15 cellular contexts compared by ENCODE assay signal in genomic region chr17:41160190-41160589, GRCh38. TPM values are rescaled to one million over a fixed set of nuclear protein-coding genes. Genes with fewer than 3 reads are reported as not detected.
"Had no signal": no experiment of that assay in that cellular context is flagged by ENCODE, and none has a peak within 500 bp of the region (broad histone marks: within the 10 kb centered on the region; RNA-seq: fewer than 3 reads in every experiment).

No MANE protein-coding gene starts in this region.

RNA-seq across cellular contexts. Expression of gene KRTAP4-4, which starts 0.4 kb away (rescaled TPM):
- total RNA-seq: stomach, subcutaneous adipose tissue, temporal lobe, testis, thoracic aorta, thyroid gland, tibial nerve, transverse colon, upper lobe of left lung, upper lobe of right lung, ureter, urinary bladder, uterus, vagina had no signal
- polyA plus RNA-seq: stomach, thymus, urinary bladder had no signal

RNA-seq across cellular contexts. Expression of gene KRTAP4-3, which starts 7.8 kb away (rescaled TPM):
- total RNA-seq: stomach, subcutaneous adipose tissue, temporal lobe, testis, thoracic aorta, thyroid gland, tibial nerve, transverse colon, upper lobe of left lung, upper lobe of right lung, ureter, urinary bladder, uterus, vagina had no signal
- polyA plus RNA-seq: stomach, thymus, urinary bladder had no signal

RNA-seq across cellular contexts. Expression of gene KRTAP4-5, which starts 10.6 kb away (rescaled TPM):
- total RNA-seq: stomach, subcutaneous adipose tissue, temporal lobe, testis, thoracic aorta, thyroid gland, tibial nerve, transverse colon, upper lobe of left lung, upper lobe of right lung, ureter, urinary bladder, uterus, vagina had no signal
- polyA plus RNA-seq: stomach, thymus, urinary bladder had no signal

RNA-seq across cellular contexts. Expression of gene KRTAP4-2, which starts 17.8 kb away (rescaled TPM):
- total RNA-seq: stomach, subcutaneous adipose tissue, temporal lobe, testis, thoracic aorta, thyroid gland, tibial nerve, transverse colon, upper lobe of left lung, upper lobe of right lung, ureter, urinary bladder, uterus, vagina had no signal
- polyA plus RNA-seq: stomach, thymus, urinary bladder had no signal

RNA-seq across cellular contexts. Expression of gene KRTAP4-6, which starts 19.8 kb away (rescaled TPM):
- total RNA-seq: stomach, subcutaneous adipose tissue, temporal lobe, testis, thoracic aorta, thyroid gland, tibial nerve, transverse colon, upper lobe of left lung, upper lobe of right lung, ureter, urinary bladder, uterus, vagina had no signal
- polyA plus RNA-seq: stomach, thymus, urinary bladder had no signal
